ENCODE assay signal across 19 cellular contexts in the genomic region with DNA sequence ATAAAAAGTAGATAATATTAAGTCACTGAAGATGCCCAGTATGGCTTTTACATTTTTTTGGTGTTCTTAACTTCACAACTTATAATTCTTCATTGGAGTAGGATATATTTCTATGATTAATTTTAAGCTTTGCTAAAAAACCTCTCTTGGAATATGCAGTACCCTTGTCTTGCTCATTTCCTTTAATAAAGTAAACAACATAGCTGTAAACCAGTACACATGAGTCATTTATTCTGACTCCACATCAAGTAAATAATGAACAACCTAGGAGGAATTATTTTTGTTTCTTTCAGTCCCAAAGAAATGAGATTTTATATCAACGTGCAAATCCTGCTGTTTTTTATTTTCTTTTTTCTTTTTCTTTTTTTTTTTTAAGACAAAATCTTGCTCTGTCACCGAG.
"Had no signal": no experiment of that assay in that cellular context is flagged by ENCODE, and none has a peak within 500 bp of the region (broad histone marks: within the 10 kb centered on the region; RNA-seq: fewer than 3 reads in every experiment).

No MANE protein-coding gene starts in this region.

- H3K27me3 ChIP-seq: heart left ventricle, pancreas had no signal

- H3K36me3 Mint-ChIP-seq: naive B cell had no signal

- H3K27me3 Mint-ChIP-seq: naive B cell, progenitor cell of endocrine pancreas had no signal

- H3K4me1 Mint-ChIP-seq: naive B cell, nephron had no signal

- H3K4me1 ChIP-seq: heart left ventricle, pancreas had no signal

- H3K4me3 ChIP-seq: heart left ventricle, lung, pancreas had no signal

- DNase-seq: effector CD4-positive, alpha-beta T cell; endodermal cell; heart left ventricle; hippocampal formation; left colon; left ventricle myocardium superior; mesendoderm; naive B cell; occipital lobe; pancreas; right cardiac atrium; small intestine; stimulated activated CD4-positive, alpha-beta T cell treated with anti-CD3 and anti-CD28 coated beads, Interleukin-12 subunit alpha, Interleukin-12 subunit beta, amount 100 ng/mL, for 4 hours; stimulated activated naive CD4-positive, alpha-beta T cell treated with Interleukin-2 at 50 U/mL for 16 hours; trophoblast cell had no signal

- H3K36me3 ChIP-seq: heart left ventricle, pancreas had no signal

- H3K4me3 Mint-ChIP-seq: endodermal cell, naive B cell, nephron had no signal

- ATAC-seq: heart left ventricle, left colon, left ventricle myocardium superior, pancreas, right cardiac atrium had no signal

- H3K27ac ChIP-seq: heart left ventricle, pancreas had no signal

- H3K27ac Mint-ChIP-seq: endodermal cell, naive B cell, nephron, progenitor cell of endocrine pancreas had no signal

- FAIRE-seq: frontal cortex, pancreas, small intestine had no signal

- H3K9me3 Mint-ChIP-seq: endodermal cell, nephron had no signal

- H3K9me3 ChIP-seq: pancreas had no signal
